ENCODE assay signal across 15 cellular contexts in genomic region chr3:189944285-189945145, GRCh38.
DNase-seq lines count a peak whose midpoint lies in the region; ATAC-seq, FAIRE-seq and TF ChIP-seq lines count a peak whose summit lies in the region.
"Had no signal": no experiment of that assay in that cellular context is flagged by ENCODE, and none has a peak within 500 bp of the region (broad histone marks: within the 10 kb centered on the region; RNA-seq: fewer than 3 reads in every experiment).

No MANE protein-coding gene starts in this region.

- H3K9me3 ChIP-seq in keratinocyte (ENCODE audit: control insufficient read depth, low read depth, low read length) (no peaks in the 10 kb centered on the region), kidney (ENCODE audit: control insufficient read depth in 1 of 2, low read length in 2 of 2) (no peaks in the 10 kb centered on the region)

- H3K36me3 ChIP-seq in keratinocyte (ENCODE audit: control insufficient read depth in 2 of 2, extremely low read depth in 1 of 2, insufficient read depth in 2 of 2, low read length in 2 of 2) (no peaks in the 10 kb centered on the region), urinary bladder (ENCODE audit: insufficient read depth) (no peaks in the 10 kb centered on the region), kidney (ENCODE audit: control insufficient read depth in 1 of 2, insufficient read depth in 2 of 2, low read length in 2 of 2) (no peaks in the 10 kb centered on the region)

- CTCF ChIA-PET in RWPE1 (lab: Yijun Ruan, JAX) = no interaction called here

- POLR2A ChIA-PET in RWPE1 (lab: Yijun Ruan, JAX; ENCODE audit: low non-redundant PET) = no interaction called here

- peak overlapping the region; percentile 73 for H2AFZ ChIP-seq in keratinocyte (ENCODE audit: control insufficient read depth, low read length)

- WGBS in urinary bladder = 73% methylated on average over 14 of the region's 14 CpGs

- H3K9me3 Mint-ChIP-seq in stimulated activated naive CD8-positive, alpha-beta T cell treated with anti-CD3 and anti-CD28 coated beads, Interleukin-15, amount 100 ng/mL, for 72 hours = no peaks in the 10 kb centered on the region
- H3K9me3 Mint-ChIP-seq: activated CD4-positive, alpha-beta memory T cell treated with anti-CD3 and anti-CD28 coated beads for 36 hours; dendritic cell treated with granulocyte-macrophage colony-stimulating factor and Interleukin-4, amounts not matched to agents 40 ng/mL and 50 ng/mL, for 4 days had no signal

- H3K4me3 ChIP-seq in keratinocyte (ENCODE audit: control insufficient read depth in 2 of 3, extremely low read depth in 1 of 3, insufficient read depth in 2 of 3, low read depth in 1 of 3, low read length in 3 of 3) (peak overlapping the region in 1 of 3 experiments; percentile 37), urinary bladder (ENCODE audit: low read depth, low read length) (no peak overlapping the region), kidney (ENCODE audit: low read length in 2 of 2) (no peak overlapping the region)

- ATAC-seq in GM21576 (IDR thresholded peaks at IDR 0.05; ENCODE audit: unreplicated experiment) = no peak
- ATAC-seq in stimulated activated naive CD8-positive, alpha-beta T cell treated with anti-CD3 and anti-CD28 coated beads, Interleukin-15, amount 100 ng/mL, for 72 hours = no peak

- TF ChIP-seq CTCF in RWPE1 (conservative IDR thresholded peaks at IDR 0.05; ENCODE audit: low read depth) (no peak), keratinocyte (optimal IDR thresholded peaks at IDR 0.05 in 1 of 3, IDR thresholded peaks at IDR 0.05 in 1 of 3, conservative IDR thresholded peaks at IDR 0.05 in 1 of 3; ENCODE audit: extremely low read depth in 1 of 3, insufficient read depth in 2 of 3, low read length in 3 of 3) (no peak), kidney (IDR thresholded peaks at IDR 0.05; ENCODE audit: borderline replicate concordance, extremely low read depth, insufficient read depth) (no peak)

- H3K4me3 Mint-ChIP-seq in stimulated activated naive CD8-positive, alpha-beta T cell treated with anti-CD3 and anti-CD28 coated beads, Interleukin-15, amount 100 ng/mL, for 72 hours = no peak overlapping the region
- H3K4me3 Mint-ChIP-seq: activated CD4-positive, alpha-beta memory T cell treated with anti-CD3 and anti-CD28 coated beads for 36 hours; dendritic cell treated with granulocyte-macrophage colony-stimulating factor and Interleukin-4, amounts not matched to agents 40 ng/mL and 50 ng/mL, for 4 days had no signal

- intact Hi-C loops in kidney (cut with DNase I) = no loop called here

- H3K9ac ChIP-seq in keratinocyte (ENCODE audit: control insufficient read depth, extremely low read depth, insufficient read depth, low read length) (peak overlapping the region; percentile 77), kidney (ENCODE audit: low read length in 2 of 2) (no peak overlapping the region)

- H3K27ac ChIP-seq in RWPE1 = peak overlapping the region; percentile 38
- peak overlapping the region; percentile 99 for H3K27ac ChIP-seq in keratinocyte (ENCODE audit: control insufficient read depth, insufficient read depth, low read length)
- peak overlapping the region; percentile 56 for H3K27ac ChIP-seq in urinary bladder (ENCODE audit: low read depth)
- H3K27ac ChIP-seq in kidney (ENCODE audit: low read depth in 2 of 2, low read length in 2 of 2) = no peak overlapping the region

- dilution Hi-C loops in keratinocyte (cut with MboI; ENCODE audit: extremely low pct_ligation_motif_present, low sequenced_read_pairs) = no loop called here

- H4K20me1 ChIP-seq in keratinocyte (ENCODE audit: control insufficient read depth, extremely low read depth, insufficient read depth, low read length) = no peaks in the 10 kb centered on the region

- peaks cover 7% of the 10 kb centered on the region for H3K27me3 Mint-ChIP-seq in stimulated activated naive CD8-positive, alpha-beta T cell treated with anti-CD3 and anti-CD28 coated beads, Interleukin-15, amount 100 ng/mL, for 72 hours
- H3K27me3 Mint-ChIP-seq: dendritic cell treated with granulocyte-macrophage colony-stimulating factor and Interleukin-4, amounts not matched to agents 40 ng/mL and 50 ng/mL, for 4 days had no signal

- peaks cover 5% of the 10 kb centered on the region for H3K4me1 Mint-ChIP-seq in stimulated activated naive CD8-positive, alpha-beta T cell treated with anti-CD3 and anti-CD28 coated beads, Interleukin-15, amount 100 ng/mL, for 72 hours

- DNase-seq in stimulated activated CD4-positive, alpha-beta T cell treated with anti-CD3 and anti-CD28 coated beads, Interleukin-1b, Interleukin-23, amount 100 ng/mL, for 48 hours = peak; percentile 30
- no peak for DNase-seq in stimulated activated CD4-positive, alpha-beta T cell treated with anti-CD3 and anti-CD28 coated beads, Interleukin-2, amount 100 ng/mL, for 48 hours
- DNase-seq in RWPE1 (ENCODE audit: low spot score) = peak; percentile 83
- peak; percentile 50 for DNase-seq in keratinocyte (ENCODE audit: low read depth, low spot score)
- no peak for DNase-seq in kidney
- no peak for DNase-seq in stimulated activated naive CD8-positive, alpha-beta T cell treated with anti-CD3 and anti-CD28 coated beads, Interleukin-15, amount 100 ng/mL, for 72 hours
- DNase-seq: activated CD4-positive, alpha-beta memory T cell treated with anti-CD3 and anti-CD28 coated beads for 36 hours; mesendoderm; NCI-H345; nucleus accumbens had no signal

- no peaks in the 10 kb centered on the region for H3K9me1 ChIP-seq in keratinocyte (ENCODE audit: control insufficient read depth, extremely low read depth, insufficient read depth, low read length)

- FAIRE-seq in keratinocyte (lab: Jason Lieb, UNC) (peak; percentile 83), kidney (lab: Jason Lieb, UNC) (no peak)
- FAIRE-seq: astrocyte, RCC 7860 had no signal

- H3K27ac Mint-ChIP-seq in stimulated activated naive CD8-positive, alpha-beta T cell treated with anti-CD3 and anti-CD28 coated beads, Interleukin-15, amount 100 ng/mL, for 72 hours = no peak overlapping the region
- H3K27ac Mint-ChIP-seq: activated CD4-positive, alpha-beta memory T cell treated with anti-CD3 and anti-CD28 coated beads for 36 hours; dendritic cell treated with granulocyte-macrophage colony-stimulating factor and Interleukin-4, amounts not matched to agents 40 ng/mL and 50 ng/mL, for 4 days had no signal

- H3K4me1 ChIP-seq in keratinocyte (ENCODE audit: control insufficient read depth, extremely low read depth, insufficient read depth, low read length) (peaks cover 78% of the 10 kb centered on the region), urinary bladder (ENCODE audit: insufficient read depth) (no peaks in the 10 kb centered on the region), kidney (ENCODE audit: control insufficient read depth in 1 of 2, insufficient read depth in 1 of 2, low read depth in 1 of 2, low read length in 2 of 2) (no peaks in the 10 kb centered on the region)

- H3K27me3 ChIP-seq in keratinocyte (ENCODE audit: control insufficient read depth, extremely low read depth, insufficient read depth, low read length) = no peaks in the 10 kb centered on the region

- H3K79me2 ChIP-seq in keratinocyte (ENCODE audit: control insufficient read depth, insufficient read depth, low read length) = no peaks in the 10 kb centered on the region

- H3K4me2 ChIP-seq in keratinocyte (ENCODE audit: control insufficient read depth, extremely low read depth, insufficient read depth, low read depth, low read length) = peak overlapping the region; percentile 86

Comparison
In these comparisons a context has a peak if more than half of its experiments do, and no peak if none do; other contexts are left out.
1. DNase-seq: peak in stimulated activated CD4-positive, alpha-beta T cell treated with anti-CD3 and anti-CD28 coated beads, Interleukin-1b, Interleukin-23, amount 100 ng/mL, for 48 hours (single experiment), RWPE1 (single experiment) and keratinocyte (single experiment); none in stimulated activated CD4-positive, alpha-beta T cell treated with anti-CD3 and anti-CD28 coated beads, Interleukin-2, amount 100 ng/mL, for 48 hours (0 of 2), kidney (single experiment) and stimulated activated naive CD8-positive, alpha-beta T cell treated with anti-CD3 and anti-CD28 coated beads, Interleukin-15, amount 100 ng/mL, for 72 hours (0 of 2).
2. H3K27ac ChIP-seq: peak in RWPE1 (single experiment), keratinocyte (single experiment) and urinary bladder (single experiment); none in kidney (0 of 2).